In the genomic region with DNA sequence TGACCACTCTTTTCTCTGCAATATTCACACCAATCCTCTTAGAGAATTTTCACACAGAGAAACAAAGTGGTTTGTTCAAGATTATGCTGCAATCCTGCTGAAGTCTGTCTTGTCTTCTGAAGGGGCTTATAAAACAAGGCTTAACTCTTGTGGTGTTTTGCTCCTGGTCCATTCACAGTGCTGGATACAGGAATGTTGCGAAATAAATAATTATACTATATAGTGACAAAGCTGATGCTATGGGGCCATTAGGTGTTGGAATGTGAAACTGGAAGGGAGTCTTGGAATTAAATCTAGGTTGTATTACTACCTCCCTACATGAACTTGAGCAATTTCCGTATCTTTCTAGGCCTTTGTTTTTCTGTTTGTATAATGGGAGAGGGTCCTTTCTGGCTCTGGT, we compare ENCODE assay signal across 25 cellular contexts.
A peak's percentile ranks its signal among the peaks of the same experiment; 100 is the strongest.
DNase-seq lines count a peak whose midpoint lies in the region; ATAC-seq and TF ChIP-seq lines count a peak whose summit lies in the region.
"Had no signal": no experiment of that assay in that cellular context is flagged by ENCODE, and none has a peak within 500 bp of the region (broad histone marks: within the 10 kb centered on the region; RNA-seq: fewer than 3 reads in every experiment).

No MANE protein-coding gene starts in this region.

- H3K9me3 ChIP-seq in IMR-90 (ENCODE audit: control insufficient read depth, insufficient read depth, low read length) (no peaks in the 10 kb centered on the region), RWPE2 (ENCODE audit: severe bottlenecking) (no peaks in the 10 kb centered on the region), esophagus (ENCODE audit: control insufficient read depth in 2 of 2, insufficient read depth in 1 of 2, low read depth in 1 of 2, low read length in 1 of 2) (no peaks in the 10 kb centered on the region), HAP-1 (no peaks in the 10 kb centered on the region)
- H3K9me3 ChIP-seq: A549 had no signal

- H3K9me3 Mint-ChIP-seq in type B pancreatic cell: no peaks in the 10 kb centered on the region
- H3K9me3 Mint-ChIP-seq: GM23338 had no signal

- H3K4me3 Mint-ChIP-seq in type B pancreatic cell: no peak overlapping the region
- H3K4me3 Mint-ChIP-seq: CD4-positive, alpha-beta memory T cell; GM23338 had no signal

- H2BK20ac ChIP-seq in IMR-90 (ENCODE audit: low read depth, low read length): no peak overlapping the region

- ATAC-seq in IMR-90 (ENCODE audit: low read depth): no peak
- ATAC-seq in RWPE2 (ENCODE audit: low read depth): no peak
- no peak for ATAC-seq in HG03097 (IDR thresholded peaks at IDR 0.05; ENCODE audit: low FRiP score, unreplicated experiment)
- ATAC-seq: A549, GM23338, HCT116, Panc1 had no signal

- no peak overlapping the region for H3K9ac ChIP-seq in IMR-90 (ENCODE audit: low read depth, low read length)

- H3K4me2 ChIP-seq in IMR-90 (ENCODE audit: low read depth, low read length): no peak overlapping the region
- H3K4me2 ChIP-seq: A549, GM23338 had no signal

- no peaks in the 10 kb centered on the region for H3K36me3 Mint-ChIP-seq in type B pancreatic cell
- H3K36me3 Mint-ChIP-seq: CD4-positive, alpha-beta memory T cell had no signal

- no peaks in the 10 kb centered on the region for H3K9me1 ChIP-seq in IMR-90 (ENCODE audit: insufficient read depth, low read length)

- WGBS in IMR-90 (ENCODE audit: extremely low coverage in 2 of 2, insufficient read length in 1 of 2), 2 experiments: no CpG with 5 or more reads among the region's 2 CpGs
- 74 to 81% methylated on average over 2 of the region's 2 CpGs for WGBS in esophagus, 2 donors

- H2BK15ac ChIP-seq in IMR-90 (ENCODE audit: low read depth, low read length): no peak overlapping the region

- TF ChIP-seq CTCF in IMR-90 (conservative IDR thresholded peaks at IDR 0.05; ENCODE audit: low read depth, low read length) (no peak), RWPE2 (IDR thresholded peaks at IDR 0.05; ENCODE audit: poor library complexity, severe bottlenecking) (no peak), type B pancreatic cell (conservative IDR thresholded peaks at IDR 0.05) (no peak)

- no peaks in the 10 kb centered on the region for H4K20me1 ChIP-seq in IMR-90 (ENCODE audit: insufficient read depth, low read length)

- no peak overlapping the region for H2AK5ac ChIP-seq in IMR-90 (ENCODE audit: low read depth, low read length)

- H3K36me3 ChIP-seq in IMR-90 (ENCODE audit: control insufficient read depth, insufficient read depth, low read length) (no peaks in the 10 kb centered on the region), RWPE2 (ENCODE audit: low read depth) (no peaks in the 10 kb centered on the region), esophagus (ENCODE audit: control insufficient read depth in 2 of 2, insufficient read depth in 2 of 2, low read length in 1 of 2) (no peaks in the 10 kb centered on the region), HAP-1 (replicated peaks) (no peaks in the 10 kb centered on the region)

- no peak overlapping the region for H2AFZ ChIP-seq in IMR-90 (replicated peaks; ENCODE audit: low read length, poor library complexity)
- H2AFZ ChIP-seq: GM23338 had no signal

- BruUV-seq in IMR-90 (replicated peaks; lab: Mats Ljungman, UMichigan): no TSS peak

- DNase-seq in IMR-90 (no peak), RWPE2 (ENCODE audit: low spot score) (no peak), type B pancreatic cell (ENCODE audit: extremely low spot score, unreplicated experiment) (no peak), HAP-1 (ENCODE audit: low spot score in 2 of 2) (no peak), GOT3 (lab: John Stamatoyannopoulos, UW) (no peak)
- DNase-seq: C1 segment of cervical spinal cord; CD4-positive, alpha-beta memory T cell; COR-L47; DMS53; KG1; NCI-H1092; NCI-H1417 treated with DMSO at 0.1 percent for 48 hours; NCI-H1694 treated with DMSO at 0.1 percent for 48 hours; NCI-H2081 treated with DMSO at 0.1 percent for 48 hours; NCI-H446; NCI-H524 treated with DMSO at 0.1 percent for 48 hours; NCI-H774; SHP77 treated with DMSO at 0.1 percent for 48 hours; T-helper 1 cell had no signal

- H3K18ac ChIP-seq in IMR-90 (ENCODE audit: low read depth, low read length): no peak overlapping the region

- H4K91ac ChIP-seq in IMR-90 (ENCODE audit: insufficient read depth, low read depth, low read length): no peak overlapping the region

- no peaks in the 10 kb centered on the region for H3K27me3 Mint-ChIP-seq in type B pancreatic cell
- H3K27me3 Mint-ChIP-seq: CD4-positive, alpha-beta memory T cell had no signal

- H3K56ac ChIP-seq in IMR-90 (ENCODE audit: extremely low read depth, insufficient read depth, low read length): no peak overlapping the region

- H3K79me1 ChIP-seq in IMR-90 (ENCODE audit: low read depth in 1 of 2, low read length in 2 of 2): no peaks in the 10 kb centered on the region

- no peak overlapping the region for H3K14ac ChIP-seq in IMR-90 (replicated peaks; ENCODE audit: low read depth, low read length)

- POLR2A ChIA-PET in IMR-90 (lab: Charles Lee; ENCODE audit: unreplicated experiment): no interaction called here

- H2BK120ac ChIP-seq in IMR-90 (ENCODE audit: low read depth, low read length): no peak overlapping the region

- H4K5ac ChIP-seq in IMR-90 (ENCODE audit: low read depth, low read length): no peak overlapping the region

- H3K4me3 ChIP-seq in IMR-90 (ENCODE audit: insufficient read depth, low read depth, low read length) (no peak overlapping the region), RWPE2 (ENCODE audit: severe bottlenecking) (no peak overlapping the region), esophagus (ENCODE audit: low read depth in 1 of 2, low read length in 2 of 2) (no peak overlapping the region), HAP-1 (no peak overlapping the region)
- H3K4me3 ChIP-seq: A549, GM23338 had no signal

- no peak for TF ChIP-seq POLR2A in IMR-90 (IDR thresholded peaks at IDR 0.05; ENCODE audit: low read depth, low read length)

- no peak overlapping the region for H3K27ac ChIP-seq in IMR-90 (ENCODE audit: insufficient read depth, low read length)
- H3K27ac ChIP-seq in RWPE2 (ENCODE audit: poor library complexity, severe bottlenecking): peak overlapping the region; percentile 73
- H3K27ac ChIP-seq in esophagus (ENCODE audit: low read depth in 2 of 2, low read length in 1 of 2): peak overlapping the region; percentile 63 to 79
- H3K27ac ChIP-seq: A549 had no signal

- H3K4ac ChIP-seq in IMR-90 (ENCODE audit: low read depth, low read length): no peak overlapping the region

- H2BK5ac ChIP-seq in IMR-90 (ENCODE audit: low read depth, low read length, poor library complexity, severe bottlenecking): no peak overlapping the region

- H3K4me1 Mint-ChIP-seq in type B pancreatic cell (ENCODE audit: unreplicated experiment): peaks cover 3% of the 10 kb centered on the region
- H3K4me1 Mint-ChIP-seq: CD4-positive, alpha-beta memory T cell had no signal

- H3K4me1 ChIP-seq in IMR-90 (ENCODE audit: control insufficient read depth, insufficient read depth, low read length): no peaks in the 10 kb centered on the region
- H3K4me1 ChIP-seq in RWPE2 (ENCODE audit: insufficient read depth, poor library complexity, severe bottlenecking): peaks cover 36% of the 10 kb centered on the region
- no peaks in the 10 kb centered on the region for H3K4me1 ChIP-seq in esophagus (ENCODE audit: control insufficient read depth in 2 of 2, insufficient read depth in 2 of 2, low read length in 1 of 2)
- H3K4me1 ChIP-seq in HAP-1: no peaks in the 10 kb centered on the region
- H3K4me1 ChIP-seq: A549 had no signal

- H3K27ac Mint-ChIP-seq in type B pancreatic cell: peak overlapping the region; percentile 91
- H3K27ac Mint-ChIP-seq: CD4-positive, alpha-beta memory T cell had no signal

- H3K23ac ChIP-seq in IMR-90 (ENCODE audit: low read depth, low read length): no peak overlapping the region

- intact Hi-C loops in IMR-90 (cut with micrococcal nuclease): no loop called here

- no peak overlapping the region for H4K8ac ChIP-seq in IMR-90 (ENCODE audit: low read depth in 2 of 2, low read length in 2 of 2)

- CTCF ChIA-PET in IMR-90 (lab: Yijun Ruan, JAX): interaction anchor here (2.9 kb wide), 1 partner anchor 120 kb away, joined by 8 read pairs; no protein-coding TSS in a partner anchor

- dilution Hi-C loops in IMR-90 (cut with HindIII; ENCODE audit: low sequenced_read_pairs, unreplicated experiment): no loop called here

- no peak overlapping the region for H2AK9ac ChIP-seq in IMR-90 (replicated peaks; ENCODE audit: low read depth, low read length, poor library complexity)

- H3K27me3 ChIP-seq in IMR-90 (ENCODE audit: control insufficient read depth, insufficient read depth, low read length) (no peaks in the 10 kb centered on the region; the same call in 1 of the 2 replicates), RWPE2 (ENCODE audit: insufficient read depth, poor library complexity, severe bottlenecking) (no peaks in the 10 kb centered on the region), esophagus (ENCODE audit: control insufficient read depth in 1 of 2, insufficient read depth in 2 of 2, low read length in 2 of 2) (no peaks in the 10 kb centered on the region), HAP-1 (ENCODE audit: low read depth) (0 out of 2 replicates have a peak, but pooled peaks cover 3% of the 10 kb centered on the region)

- in situ Hi-C loops in IMR-90 (cut with MboI; ENCODE audit: low sequenced_read_pairs): loop anchor here (5.0 to 25.0 kb wide), 2 partner anchors 120 to 1270 kb away; no protein-coding TSS in a partner anchor
- in situ Hi-C loops in HAP-1 (cut with MboI; ENCODE audit: low sequenced_read_pairs): loop anchor here (5.0 kb wide), 1 partner anchor 120 kb away; no protein-coding TSS in a partner anchor

- no peak for TF ChIP-seq RAD21 in IMR-90 (IDR thresholded peaks at IDR 0.05; ENCODE audit: low read length)

TF ChIP-seq in IMR-90, 13 proteins besides CTCF, POLR2A, EP300 and RAD21:
- TF ChIP-seq RCOR1 (IDR thresholded peaks at IDR 0.05; ENCODE audit: insufficient replicate concordance, low read length) (no peak), CEBPB (IDR thresholded peaks at IDR 0.05; ENCODE audit: low read depth, low read length) (peak; percentile 34; the same call in 1 of the 2 replicates)
